Comparison of ENCODE assay signal across 21 cellular contexts in the genomic region with DNA sequence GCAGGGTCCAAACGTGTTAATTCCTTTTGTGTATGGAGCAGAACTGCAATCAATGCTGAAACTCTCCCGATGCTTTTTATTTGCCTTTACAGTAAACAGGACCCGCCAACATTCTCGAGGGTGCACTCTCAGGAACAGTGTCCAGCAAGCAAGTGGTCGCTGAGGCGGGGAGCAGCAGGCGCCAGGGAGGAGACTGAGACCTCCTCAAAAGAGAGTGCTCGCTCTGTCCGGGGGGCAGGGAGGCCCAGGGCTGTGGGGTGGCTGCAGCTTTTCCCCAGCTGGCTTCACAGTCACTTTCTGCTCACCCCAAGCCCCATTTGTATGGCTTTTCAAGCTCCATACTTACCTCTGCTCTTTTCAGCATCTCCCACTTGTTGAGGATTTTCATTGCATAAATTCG.
"Had no signal": no experiment of that assay in that cellular context is flagged by ENCODE, and none has a peak within 500 bp of the region (broad histone marks: within the 10 kb centered on the region; RNA-seq: fewer than 3 reads in every experiment).

No MANE protein-coding gene starts in this region.

- H3K36me3 Mint-ChIP-seq: activated naive CD8-positive, alpha-beta T cell treated with anti-CD3 and anti-CD28 coated beads, Interleukin-2, amount 10 ng/mL, durations not matched to agents 7 days and 5 days had no signal

- H3K4me1 ChIP-seq: pancreas had no signal

- H3K27ac ChIP-seq: esophagus muscularis mucosa, pancreas, right lobe of liver had no signal

- H3K4me1 Mint-ChIP-seq: activated CD4-positive, alpha-beta T cell treated with anti-CD3 and anti-CD28 coated beads for 36 hours; activated naive CD8-positive, alpha-beta T cell treated with anti-CD3 and anti-CD28 coated beads, Interleukin-2, amount 10 ng/mL, durations not matched to agents 7 days and 5 days; nephron; WTC11 had no signal

- DNase-seq: activated CD4-positive, alpha-beta T cell treated with anti-CD3 and anti-CD28 coated beads for 36 hours; activated CD4-positive, alpha-beta T cell treated with anti-CD3 and anti-CD28 coated beads, Interleukin-2, amount 50 U/mL, for 48 hours; activated CD8-positive, alpha-beta memory T cell treated with anti-CD3 and anti-CD28 coated beads, Interleukin-2, amount 50 U/mL, for 48 hours; activated naive CD4-positive, alpha-beta T cell treated with Interleukin-2 at 50 U/mL for 16 hours; activated naive CD8-positive, alpha-beta T cell treated with anti-CD3 and anti-CD28 coated beads, Interleukin-2, amount 10 ng/mL, durations not matched to agents 7 days and 5 days; activated T-cell treated with anti-CD3 and anti-CD28 coated beads, Interleukin-2, amount 50 U/mL, for 48 hours; amniotic stem cell; effector memory CD4-positive, alpha-beta T cell; gastrocnemius medialis; mesenchymal stem cell; stimulated activated CD4-positive, alpha-beta T cell treated with anti-CD3 and anti-CD28 coated beads, Interleukin-15, amount 100 ng/mL, for 24 hours; stimulated activated CD8-positive, alpha-beta memory T cell treated with anti-CD3 and anti-CD28 coated beads, Interleukin-4, amount 100 ng/mL, for 48 hours; stimulated activated naive CD4-positive, alpha-beta T cell; T-helper 1 cell had no signal

- H3K27me3 ChIP-seq: esophagus muscularis mucosa, gastrocnemius medialis, pancreas, right lobe of liver had no signal

- H3K27ac Mint-ChIP-seq: activated CD4-positive, alpha-beta T cell treated with anti-CD3 and anti-CD28 coated beads for 36 hours; activated naive CD8-positive, alpha-beta T cell treated with anti-CD3 and anti-CD28 coated beads, Interleukin-2, amount 10 ng/mL, durations not matched to agents 7 days and 5 days; dendritic cell treated with granulocyte-macrophage colony-stimulating factor and Interleukin-4, amounts not matched to agents 40 ng/mL and 50 ng/mL, for 4 days; nephron had no signal

- H3K9me3 ChIP-seq: esophagus muscularis mucosa, gastrocnemius medialis, pancreas, right lobe of liver had no signal

- H3K27me3 Mint-ChIP-seq: activated CD4-positive, alpha-beta T cell treated with anti-CD3 and anti-CD28 coated beads for 36 hours; activated naive CD8-positive, alpha-beta T cell treated with anti-CD3 and anti-CD28 coated beads, Interleukin-2, amount 10 ng/mL, durations not matched to agents 7 days and 5 days; dendritic cell treated with granulocyte-macrophage colony-stimulating factor and Interleukin-4, amounts not matched to agents 40 ng/mL and 50 ng/mL, for 4 days had no signal

- H3K4me3 ChIP-seq: esophagus muscularis mucosa, gastrocnemius medialis, pancreas, right lobe of liver, skin epidermis had no signal

- H3K4me3 Mint-ChIP-seq: activated CD4-positive, alpha-beta T cell treated with anti-CD3 and anti-CD28 coated beads for 36 hours; activated naive CD8-positive, alpha-beta T cell treated with anti-CD3 and anti-CD28 coated beads, Interleukin-2, amount 10 ng/mL, durations not matched to agents 7 days and 5 days; dendritic cell treated with granulocyte-macrophage colony-stimulating factor and Interleukin-4, amounts not matched to agents 40 ng/mL and 50 ng/mL, for 4 days; nephron; WTC11 had no signal

- H3K9me3 Mint-ChIP-seq: activated naive CD8-positive, alpha-beta T cell treated with anti-CD3 and anti-CD28 coated beads, Interleukin-2, amount 10 ng/mL, durations not matched to agents 7 days and 5 days; dendritic cell treated with granulocyte-macrophage colony-stimulating factor and Interleukin-4, amounts not matched to agents 40 ng/mL and 50 ng/mL, for 4 days; nephron; WTC11 had no signal
